Comparison of ENCODE assay signal across 1 cellular context in genomic region chr6:43724354-43724753, GRCh38.
TF ChIP-seq lines count a peak whose summit lies in the region.

No MANE protein-coding gene starts in this region.

TF ChIP-seq in GM12878, 131 proteins besides CTCF, POLR2A, EP300 and RAD21:
- TF ChIP-seq, protein P1, sequence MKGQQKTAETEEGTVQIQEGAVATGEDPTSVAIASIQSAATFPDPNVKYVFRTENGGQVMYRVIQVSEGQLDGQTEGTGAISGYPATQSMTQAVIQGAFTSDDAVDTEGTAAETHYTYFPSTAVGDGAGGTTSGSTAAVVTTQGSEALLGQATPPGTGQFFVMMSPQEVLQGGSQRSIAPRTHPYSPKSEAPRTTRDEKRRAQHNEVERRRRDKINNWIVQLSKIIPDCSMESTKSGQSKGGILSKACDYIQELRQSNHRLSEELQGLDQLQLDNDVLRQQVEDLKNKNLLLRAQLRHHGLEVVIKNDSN (IDR thresholded peaks at IDR 0.05; ENCODE audit: borderline replicate concordance, extremely low read length, insufficient read depth, low read depth, low read length) = no peak
- no peak for TF ChIP-seq HSF1 (IDR thresholded peaks at IDR 0.05; ENCODE audit: low read depth, low read length)
- TF ChIP-seq, protein P2, sequence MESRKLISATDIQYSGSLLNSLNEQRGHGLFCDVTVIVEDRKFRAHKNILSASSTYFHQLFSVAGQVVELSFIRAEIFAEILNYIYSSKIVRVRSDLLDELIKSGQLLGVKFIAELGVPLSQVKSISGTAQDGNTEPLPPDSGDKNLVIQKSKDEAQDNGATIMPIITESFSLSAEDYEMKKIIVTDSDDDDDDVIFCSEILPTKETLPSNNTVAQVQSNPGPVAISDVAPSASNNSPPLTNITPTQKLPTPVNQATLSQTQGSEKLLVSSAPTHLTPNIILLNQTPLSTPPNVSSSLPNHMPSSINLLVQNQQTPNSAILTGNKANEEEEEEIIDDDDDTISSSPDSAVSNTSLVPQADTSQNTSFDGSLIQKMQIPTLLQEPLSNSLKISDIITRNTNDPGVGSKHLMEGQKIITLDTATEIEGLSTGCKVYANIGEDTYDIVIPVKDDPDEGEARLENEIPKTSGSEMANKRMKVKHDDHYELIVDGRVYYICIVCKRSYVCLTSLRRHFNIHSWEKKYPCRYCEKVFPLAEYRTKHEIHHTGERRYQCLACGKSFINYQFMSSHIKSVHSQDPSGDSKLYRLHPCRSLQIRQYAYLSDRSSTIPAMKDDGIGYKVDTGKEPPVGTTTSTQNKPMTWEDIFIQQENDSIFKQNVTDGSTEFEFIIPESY (IDR thresholded peaks at IDR 0.05) = no peak
- TF ChIP-seq CEBPB (IDR thresholded peaks at IDR 0.05; ENCODE audit: borderline replicate concordance in 1 of 2, low read depth in 2 of 2, low read length in 2 of 2) = no peak
- TF ChIP-seq, protein P3, sequence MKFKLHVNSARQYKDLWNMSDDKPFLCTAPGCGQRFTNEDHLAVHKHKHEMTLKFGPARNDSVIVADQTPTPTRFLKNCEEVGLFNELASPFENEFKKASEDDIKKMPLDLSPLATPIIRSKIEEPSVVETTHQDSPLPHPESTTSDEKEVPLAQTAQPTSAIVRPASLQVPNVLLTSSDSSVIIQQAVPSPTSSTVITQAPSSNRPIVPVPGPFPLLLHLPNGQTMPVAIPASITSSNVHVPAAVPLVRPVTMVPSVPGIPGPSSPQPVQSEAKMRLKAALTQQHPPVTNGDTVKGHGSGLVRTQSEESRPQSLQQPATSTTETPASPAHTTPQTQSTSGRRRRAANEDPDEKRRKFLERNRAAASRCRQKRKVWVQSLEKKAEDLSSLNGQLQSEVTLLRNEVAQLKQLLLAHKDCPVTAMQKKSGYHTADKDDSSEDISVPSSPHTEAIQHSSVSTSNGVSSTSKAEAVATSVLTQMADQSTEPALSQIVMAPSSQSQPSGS (IDR thresholded peaks at IDR 0.05; ENCODE audit: low read length) = no peak
- TF ChIP-seq ZNF622 (IDR thresholded peaks at IDR 0.05) = no peak
- TF ChIP-seq SKIL (IDR thresholded peaks at IDR 0.05; ENCODE audit: low read depth, poor library complexity, severe bottlenecking) = no peak
- TF ChIP-seq TCF7 (IDR thresholded peaks at IDR 0.05; ENCODE audit: borderline replicate concordance) = no peak
- TF ChIP-seq ZNF274 (IDR thresholded peaks at IDR 0.05; ENCODE audit: insufficient read depth, insufficient read length) = no peak
- no peak for TF ChIP-seq KDM1A (IDR thresholded peaks at IDR 0.05; ENCODE audit: borderline replicate concordance)
- no peak for TF ChIP-seq MTA2 (IDR thresholded peaks at IDR 0.05; ENCODE audit: low read depth)
- no peak for TF ChIP-seq MYC (IDR thresholded peaks at IDR 0.05; ENCODE audit: insufficient read depth, insufficient read length, insufficient replicate concordance, low read length, severe bottlenecking)
- TF ChIP-seq, protein P4, sequence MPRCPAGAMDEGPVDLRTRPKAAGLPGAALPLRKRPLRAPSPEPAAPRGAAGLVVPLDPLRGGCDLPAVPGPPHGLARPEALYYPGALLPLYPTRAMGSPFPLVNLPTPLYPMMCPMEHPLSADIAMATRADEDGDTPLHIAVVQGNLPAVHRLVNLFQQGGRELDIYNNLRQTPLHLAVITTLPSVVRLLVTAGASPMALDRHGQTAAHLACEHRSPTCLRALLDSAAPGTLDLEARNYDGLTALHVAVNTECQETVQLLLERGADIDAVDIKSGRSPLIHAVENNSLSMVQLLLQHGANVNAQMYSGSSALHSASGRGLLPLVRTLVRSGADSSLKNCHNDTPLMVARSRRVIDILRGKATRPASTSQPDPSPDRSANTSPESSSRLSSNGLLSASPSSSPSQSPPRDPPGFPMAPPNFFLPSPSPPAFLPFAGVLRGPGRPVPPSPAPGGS (IDR thresholded peaks at IDR 0.05; ENCODE audit: borderline replicate concordance, insufficient read depth, low read depth, low read length, poor library complexity, severe bottlenecking) = no peak
- TF ChIP-seq HDGF (IDR thresholded peaks at IDR 0.05) = no peak
- TF ChIP-seq STAT1 (conservative IDR thresholded peaks at IDR 0.05) = no peak
- TF ChIP-seq KLF5 (IDR thresholded peaks at IDR 0.05; ENCODE audit: partially characterized antibody) = no peak
